In the genomic region with DNA sequence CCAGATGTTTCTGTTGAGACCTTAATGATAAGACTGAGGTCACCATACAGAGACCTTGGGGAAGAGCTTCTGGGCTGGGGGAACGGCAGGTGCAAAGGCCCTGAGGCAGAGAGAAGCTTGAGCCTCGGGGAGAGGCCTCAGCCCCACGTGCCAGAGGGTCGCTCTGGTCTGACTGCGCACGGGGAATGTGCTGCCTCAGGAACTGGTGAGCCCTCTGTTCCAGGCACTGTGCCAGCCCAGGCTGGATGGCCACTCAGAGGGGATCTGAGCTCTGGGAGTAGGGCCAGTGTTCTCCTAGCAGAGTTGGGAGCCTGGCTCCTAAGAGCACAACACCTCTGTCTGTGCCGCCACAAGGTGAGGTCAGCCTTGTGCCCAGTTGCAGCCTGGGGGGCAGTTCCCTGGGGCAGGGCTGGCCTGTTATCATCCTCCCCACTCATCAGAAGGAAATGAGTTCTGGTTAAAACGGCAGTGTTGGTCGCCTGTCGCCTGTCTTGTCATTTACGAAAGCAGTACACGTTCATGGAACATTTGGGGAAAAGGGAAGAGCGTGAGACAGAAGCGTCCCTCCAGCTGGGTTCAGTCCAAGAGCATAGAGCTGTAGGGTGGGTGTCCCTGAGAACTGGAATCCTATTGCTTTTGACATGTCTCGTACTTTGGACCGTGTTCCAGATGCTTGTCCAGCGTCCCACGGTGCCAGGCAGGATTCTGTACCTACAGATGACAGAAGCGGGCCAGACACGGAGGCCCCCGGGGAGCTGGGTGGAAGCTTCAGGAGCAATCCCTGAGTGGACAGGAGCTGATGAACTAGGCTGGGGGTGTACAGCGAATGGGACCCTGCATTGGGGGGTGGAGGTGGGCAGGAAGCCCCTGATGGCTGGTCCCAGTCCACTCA, we compare ENCODE assay signal across 12 cellular contexts. TPM values are rescaled to one million over a fixed set of nuclear protein-coding genes. Genes with fewer than 3 reads are reported as not detected.
DNase-seq lines count a peak whose midpoint lies in the region; ATAC-seq and TF ChIP-seq lines count a peak whose summit lies in the region.
"Had no signal": no experiment of that assay in that cellular context is flagged by ENCODE, and none has a peak within 500 bp of the region (broad histone marks: within the 10 kb centered on the region; RNA-seq: fewer than 3 reads in every experiment).

No MANE protein-coding gene starts in this region.

- H3K36me3 Mint-ChIP-seq in activated B cell treated with CpG ODN at 0.5 μM for 24 hours (ENCODE audit: low read depth) = no peaks in the 10 kb centered on the region

- peaks cover 95% of the 10 kb centered on the region for H3K4me1 ChIP-seq in left ventricle myocardium inferior

- ATAC-seq in activated B cell treated with CpG ODN at 0.5 μM for 24 hours (ENCODE audit: low read depth) (no peak), omental fat pad (ENCODE audit: low FRiP score) (no peak)
- ATAC-seq: activated T-helper 17 cell treated with anti-CD3 and anti-CD28 coated beads, Interleukin-2, amount 50 U/mL, for 72 hours had no signal

- intact Hi-C loops in activated B cell treated with CpG ODN at 0.5 μM for 24 hours (cut with micrococcal nuclease) = loop anchor here (10.0 kb wide), 1 partner anchor 401 kb away; a partner anchor contains a TSS
- intact Hi-C loops in left ventricle myocardium inferior (cut with micrococcal nuclease) = no loop called here

- TF ChIP-seq CTCF in activated B cell treated with CpG ODN at 0.5 μM for 24 hours (IDR thresholded peaks at IDR 0.05) = no peak
- TF ChIP-seq CTCF in left ventricle myocardium inferior (IDR thresholded peaks at IDR 0.05; ENCODE audit: borderline replicate concordance) = no peak
- no peak for TF ChIP-seq CTCF in retinal pigment epithelial cell (conservative IDR thresholded peaks at IDR 0.05; ENCODE audit: low read depth, low read length)
- no peak for TF ChIP-seq CTCF in omental fat pad (IDR thresholded peaks at IDR 0.05)
- no peak for TF ChIP-seq CTCF in WERI-Rb-1 (IDR thresholded peaks at IDR 0.05; ENCODE audit: low read depth, low read length)

- H3K4me3 ChIP-seq in left ventricle myocardium inferior (no peak overlapping the region), retinal pigment epithelial cell (ENCODE audit: low read length) (no peak overlapping the region), WERI-Rb-1 (ENCODE audit: low read depth, low read length) (no peak overlapping the region)

- H3K9me3 ChIP-seq in left ventricle myocardium inferior (replicated peaks) (no peaks in the 10 kb centered on the region), WERI-Rb-1 (ENCODE audit: severe bottlenecking) (no peaks in the 10 kb centered on the region)

- no peaks in the 10 kb centered on the region for H3K27me3 Mint-ChIP-seq in activated B cell treated with CpG ODN at 0.5 μM for 24 hours
- H3K27me3 Mint-ChIP-seq: activated T-helper 17 cell treated with anti-CD3 and anti-CD28 coated beads, Interleukin-2, amount 50 U/mL, for 72 hours had no signal

- H3K27ac ChIP-seq in left ventricle myocardium inferior (replicated peaks) = peak overlapping the region; percentile 76
- H3K27ac ChIP-seq in WERI-Rb-1 = no peak overlapping the region

- DNase-seq in ELR (ENCODE audit: low read depth) (peak; percentile 61), activated B cell treated with CpG ODN at 0.5 μM for 24 hours (no peak), left ventricle myocardium inferior (peak; percentile 69), retinal pigment epithelial cell (ENCODE audit: low read depth) (peak; percentile 82), HT-29 (ENCODE audit: low spot score) (no peak), omental fat pad (ENCODE audit: low spot score) (no peak), SW 1271 (lab: John Stamatoyannopoulos, UW) (no peak), WERI-Rb-1 (no peak)
- DNase-seq: erythroblast; stimulated activated CD4-positive, alpha-beta T cell treated with anti-CD3 and anti-CD28 coated beads, Interleukin-4, amount 100 ng/mL, for 24 hours had no signal

- H3K27ac Mint-ChIP-seq in activated B cell treated with CpG ODN at 0.5 μM for 24 hours = peak overlapping the region; percentile 38
- H3K27ac Mint-ChIP-seq: activated T-helper 17 cell treated with anti-CD3 and anti-CD28 coated beads, Interleukin-2, amount 50 U/mL, for 72 hours had no signal

- H3K27me3 ChIP-seq in left ventricle myocardium inferior (ENCODE audit: low read depth) = no peaks in the 10 kb centered on the region
- no peaks in the 10 kb centered on the region for H3K27me3 ChIP-seq in WERI-Rb-1 (ENCODE audit: insufficient read depth, low read depth, severe bottlenecking)

- H3K36me3 ChIP-seq in left ventricle myocardium inferior = no peaks in the 10 kb centered on the region
- peaks cover 36% of the 10 kb centered on the region for H3K36me3 ChIP-seq in WERI-Rb-1

- POLR2A ChIA-PET in activated B cell treated with CpG ODN at 0.5 μM for 24 hours (lab: Charles Lee) = no interaction called here

- H3K4me3 Mint-ChIP-seq in activated B cell treated with CpG ODN at 0.5 μM for 24 hours = no peak overlapping the region
- H3K4me3 Mint-ChIP-seq: activated T-helper 17 cell treated with anti-CD3 and anti-CD28 coated beads, Interleukin-2, amount 50 U/mL, for 72 hours had no signal

- no peaks in the 10 kb centered on the region for H3K9me3 Mint-ChIP-seq in activated B cell treated with CpG ODN at 0.5 μM for 24 hours
- H3K9me3 Mint-ChIP-seq: activated T-helper 17 cell treated with anti-CD3 and anti-CD28 coated beads, Interleukin-2, amount 50 U/mL, for 72 hours had no signal

- CTCF ChIA-PET in activated B cell treated with CpG ODN at 0.5 μM for 24 hours (lab: Charles Lee) = no interaction called here

- peaks cover 58% of the 10 kb centered on the region for H3K4me1 Mint-ChIP-seq in activated B cell treated with CpG ODN at 0.5 μM for 24 hours

RNA-seq across cellular contexts. Expression of a gene that starts 4.3 kb away (rescaled TPM):
- total RNA-seq in activated B cell treated with CpG ODN at 0.5 μM for 24 hours (20.7 and 25.4 TPM in 2 replicates), left ventricle myocardium inferior (10.9 TPM), omental fat pad (10 to 100 TPM; 21.5 to 62.6 (median 29.3) TPM)
- total RNA-seq in HT-29 (2014; rRNA removed; shearing (Covaris generic)) = 34.5 and 37.1 TPM in 2 replicates

RNA-seq across cellular contexts. Expression of a gene that starts 51.9 kb away (rescaled TPM):
- total RNA-seq in activated B cell treated with CpG ODN at 0.5 μM for 24 hours (5.9 and 8.3 TPM in 2 replicates), left ventricle myocardium inferior (0.11 TPM), omental fat pad (1 to 10 TPM in 1 of 4 donors, under 1 TPM in 1, not detected in 2; 0.19 to 1.1 TPM)
- not detected in 2 replicates for total RNA-seq in HT-29 (2014; rRNA removed; shearing (Covaris generic))
- total RNA-seq: NCI-H460 had no signal

Comparison
In these comparisons a context has a peak if more than half of its experiments do, and no peak if none do; other contexts are left out.
1. DNase-seq: peak in ELR (single experiment), left ventricle myocardium inferior (single experiment) and retinal pigment epithelial cell (single experiment); none in activated B cell treated with CpG ODN at 0.5 μM for 24 hours (single experiment), HT-29 (single experiment), omental fat pad (single experiment), SW 1271 (0 of 2) and WERI-Rb-1 (single experiment).